Comparison of ENCODE assay signal across 1 cellular context in the genomic region with DNA sequence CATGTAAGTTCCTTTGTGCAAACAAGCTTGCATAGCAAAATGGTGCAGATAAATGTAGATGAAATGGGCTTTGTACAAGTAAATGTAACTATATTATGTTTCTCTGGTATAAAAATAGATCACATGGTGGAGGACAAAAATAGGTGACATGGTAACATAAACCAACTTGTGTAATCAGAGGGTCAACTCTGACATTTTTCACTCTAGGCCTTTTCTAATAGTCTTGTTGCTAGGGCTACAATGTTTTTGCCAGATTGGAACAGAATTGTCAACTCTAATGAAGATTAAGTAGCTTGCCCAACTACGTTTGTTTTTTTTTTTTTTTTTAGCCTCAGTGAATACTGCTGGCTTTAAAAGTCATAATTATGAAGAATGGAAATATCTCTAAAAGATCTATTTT.
TF ChIP-seq lines count a peak whose summit lies in the region.

No MANE protein-coding gene starts in this region.

TF ChIP-seq in K562, 482 proteins besides CTCF, POLR2A, EP300 and RAD21:
- TF ChIP-seq, protein P1, sequence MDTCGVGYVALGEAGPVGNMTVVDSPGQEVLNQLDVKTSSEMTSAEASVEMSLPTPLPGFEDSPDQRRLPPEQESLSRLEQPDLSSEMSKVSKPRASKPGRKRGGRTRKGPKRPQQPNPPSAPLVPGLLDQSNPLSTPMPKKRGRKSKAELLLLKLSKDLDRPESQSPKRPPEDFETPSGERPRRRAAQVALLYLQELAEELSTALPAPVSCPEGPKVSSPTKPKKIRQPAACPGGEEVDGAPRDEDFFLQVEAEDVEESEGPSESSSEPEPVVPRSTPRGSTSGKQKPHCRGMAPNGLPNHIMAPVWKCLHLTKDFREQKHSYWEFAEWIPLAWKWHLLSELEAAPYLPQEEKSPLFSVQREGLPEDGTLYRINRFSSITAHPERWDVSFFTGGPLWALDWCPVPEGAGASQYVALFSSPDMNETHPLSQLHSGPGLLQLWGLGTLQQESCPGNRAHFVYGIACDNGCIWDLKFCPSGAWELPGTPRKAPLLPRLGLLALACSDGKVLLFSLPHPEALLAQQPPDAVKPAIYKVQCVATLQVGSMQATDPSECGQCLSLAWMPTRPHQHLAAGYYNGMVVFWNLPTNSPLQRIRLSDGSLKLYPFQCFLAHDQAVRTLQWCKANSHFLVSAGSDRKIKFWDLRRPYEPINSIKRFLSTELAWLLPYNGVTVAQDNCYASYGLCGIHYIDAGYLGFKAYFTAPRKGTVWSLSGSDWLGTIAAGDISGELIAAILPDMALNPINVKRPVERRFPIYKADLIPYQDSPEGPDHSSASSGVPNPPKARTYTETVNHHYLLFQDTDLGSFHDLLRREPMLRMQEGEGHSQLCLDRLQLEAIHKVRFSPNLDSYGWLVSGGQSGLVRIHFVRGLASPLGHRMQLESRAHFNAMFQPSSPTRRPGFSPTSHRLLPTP (IDR thresholded peaks at IDR 0.05; ENCODE audit: borderline replicate concordance, extremely low read depth, insufficient read length), result no peak
- no peak for TF ChIP-seq HNRNPK (IDR thresholded peaks at IDR 0.05; ENCODE audit: low read depth, low read length, poor library complexity, severe bottlenecking)
- TF ChIP-seq, protein P2, sequence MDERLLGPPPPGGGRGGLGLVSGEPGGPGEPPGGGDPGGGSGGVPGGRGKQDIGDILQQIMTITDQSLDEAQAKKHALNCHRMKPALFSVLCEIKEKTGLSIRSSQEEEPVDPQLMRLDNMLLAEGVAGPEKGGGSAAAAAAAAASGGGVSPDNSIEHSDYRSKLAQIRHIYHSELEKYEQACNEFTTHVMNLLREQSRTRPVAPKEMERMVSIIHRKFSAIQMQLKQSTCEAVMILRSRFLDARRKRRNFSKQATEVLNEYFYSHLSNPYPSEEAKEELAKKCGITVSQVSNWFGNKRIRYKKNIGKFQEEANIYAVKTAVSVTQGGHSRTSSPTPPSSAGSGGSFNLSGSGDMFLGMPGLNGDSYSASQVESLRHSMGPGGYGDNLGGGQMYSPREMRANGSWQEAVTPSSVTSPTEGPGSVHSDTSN (CRISPR knock-in tag; IDR thresholded peaks at IDR 0.05; ENCODE audit: low read depth), result no peak
- TF ChIP-seq, protein P2 (tag; conservative IDR thresholded peaks at IDR 0.05; ENCODE audit: low read depth), result peak; percentile 55; the same call in 1 of the 2 replicates
- TF ChIP-seq, protein P3, sequence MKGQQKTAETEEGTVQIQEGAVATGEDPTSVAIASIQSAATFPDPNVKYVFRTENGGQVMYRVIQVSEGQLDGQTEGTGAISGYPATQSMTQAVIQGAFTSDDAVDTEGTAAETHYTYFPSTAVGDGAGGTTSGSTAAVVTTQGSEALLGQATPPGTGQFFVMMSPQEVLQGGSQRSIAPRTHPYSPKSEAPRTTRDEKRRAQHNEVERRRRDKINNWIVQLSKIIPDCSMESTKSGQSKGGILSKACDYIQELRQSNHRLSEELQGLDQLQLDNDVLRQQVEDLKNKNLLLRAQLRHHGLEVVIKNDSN (CRISPR knock-in tag; IDR thresholded peaks at IDR 0.05), result no peak
- TF ChIP-seq STAT5A (IDR thresholded peaks at IDR 0.05; ENCODE audit: borderline replicate concordance, low read length), result no peak
- no peak for TF ChIP-seq DDX20 (tag; IDR thresholded peaks at IDR 0.05; ENCODE audit: low read depth)
- TF ChIP-seq ZFX (CRISPR knock-in tag; IDR thresholded peaks at IDR 0.05), result no peak
- TF ChIP-seq SPI1 (IDR thresholded peaks at IDR 0.05; ENCODE audit: borderline replicate concordance, low read depth, low read length), result no peak
